Comparison of ENCODE assay signal across 17 cellular contexts in the genomic region with DNA sequence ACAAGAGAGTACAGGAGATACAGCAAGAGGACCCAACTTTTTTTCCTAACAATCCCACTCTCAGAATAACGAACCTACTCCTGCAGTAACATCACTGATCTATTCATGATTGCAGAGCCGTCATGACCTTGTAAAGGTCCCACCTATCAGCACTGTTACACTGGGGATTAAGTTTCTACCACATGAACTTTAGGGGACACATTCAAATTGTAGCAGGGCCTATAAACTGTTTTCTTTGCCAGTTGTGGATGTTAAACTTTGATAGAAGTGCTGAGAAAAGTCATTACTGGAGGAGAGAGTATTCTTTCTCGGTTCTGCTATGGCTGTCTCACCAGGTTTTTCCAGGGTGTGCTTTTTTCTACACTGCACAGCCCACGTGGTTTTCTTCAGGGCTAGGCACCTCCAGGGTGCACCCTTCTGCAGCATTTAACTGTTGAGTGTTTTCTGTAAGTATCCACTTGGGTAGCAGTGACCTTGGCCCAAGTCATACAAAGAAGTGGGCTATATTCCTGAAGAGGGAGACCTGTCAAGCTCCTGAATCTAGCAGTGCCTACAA.
DNase-seq lines count a peak whose midpoint lies in the region; ATAC-seq and TF ChIP-seq lines count a peak whose summit lies in the region.
"Had no signal": no experiment of that assay in that cellular context is flagged by ENCODE, and none has a peak within 500 bp of the region (broad histone marks: within the 10 kb centered on the region; RNA-seq: fewer than 3 reads in every experiment).

No MANE protein-coding gene starts in this region.

- H3K4me1 Mint-ChIP-seq in activated T-cell treated with anti-CD3 and anti-CD28 coated beads, Interleukin-2, amount 50 U/mL, for 4 hours (ENCODE audit: low read depth) = peaks cover 40% of the 10 kb centered on the region
- peaks cover 5% of the 10 kb centered on the region for H3K4me1 Mint-ChIP-seq in endodermal cell
- H3K4me1 Mint-ChIP-seq: IgD-negative memory B cell had no signal

- H3K9me3 ChIP-seq in endodermal cell (ENCODE audit: control insufficient read depth, low read length) = no peaks in the 10 kb centered on the region

- no peak overlapping the region for H3K9ac ChIP-seq in endodermal cell (ENCODE audit: extremely low read depth, low read length, poor library complexity, severe bottlenecking)
- H3K9ac ChIP-seq: parathyroid adenoma had no signal

- H3K27me3 ChIP-seq in endodermal cell (ENCODE audit: control insufficient read depth, insufficient read depth, low read length, poor library complexity, severe bottlenecking) = no peaks in the 10 kb centered on the region
- H3K27me3 ChIP-seq: heart right ventricle, tibial nerve had no signal

- no peaks in the 10 kb centered on the region for H3K36me3 Mint-ChIP-seq in activated T-cell treated with anti-CD3 and anti-CD28 coated beads, Interleukin-2, amount 50 U/mL, for 4 hours (ENCODE audit: insufficient read depth)
- no peaks in the 10 kb centered on the region for H3K36me3 Mint-ChIP-seq in endodermal cell (ENCODE audit: low read depth)

- no peaks in the 10 kb centered on the region for H3K4me1 ChIP-seq in endodermal cell (ENCODE audit: control insufficient read depth, insufficient read depth, low read length)
- H3K4me1 ChIP-seq: heart right ventricle, parathyroid adenoma, tibial nerve had no signal

- DNase-seq in activated T-cell treated with anti-CD3 and anti-CD28 coated beads, Interleukin-2, amount 50 U/mL, for 4 hours = no peak
- DNase-seq in activated T-cell treated with anti-CD3 and anti-CD28 coated beads for 4 hours (no peak), endodermal cell (no peak), left colon (no peak), NCI-H69 (lab: John Stamatoyannopoulos, UW) (no peak)
- no peak for DNase-seq in effector CD4-positive, alpha-beta T cell
- DNase-seq: anterior cingulate cortex; effector memory CD4-positive, alpha-beta T cell; EL; heart right ventricle; mammary epithelial cell; NCI-H2107 had no signal

- intact Hi-C loops in left colon (cut with DNase I, micrococcal nuclease) = no loop called here

- 88 to 89% methylated on average over 3 to 4 of the region's 4 CpGs for WGBS in endodermal cell (ENCODE audit: insufficient coverage in 1 of 2, insufficient read length in 1 of 2), 2 experiments

- H3K27ac ChIP-seq in endodermal cell (ENCODE audit: low read depth, low read length) = no peak overlapping the region
- H3K27ac ChIP-seq: heart right ventricle, parathyroid adenoma, tibial nerve had no signal

- peak; percentile 84 to 89 for ATAC-seq in activated T-cell treated with anti-CD3 and anti-CD28 coated beads, Interleukin-2, amount 50 U/mL, for 4 hours
- ATAC-seq in GM21367 (IDR thresholded peaks at IDR 0.05; ENCODE audit: unreplicated experiment) = peak; percentile 88
- ATAC-seq in HG03066 (IDR thresholded peaks at IDR 0.05; ENCODE audit: low read depth, unreplicated experiment) = peak; percentile 94
- no peak for ATAC-seq in left colon
- ATAC-seq: heart right ventricle had no signal

- H3K4me3 ChIP-seq in endodermal cell (ENCODE audit: low read length) = no peak overlapping the region
- H3K4me3 ChIP-seq: heart right ventricle, tibial nerve had no signal

- no peaks in the 10 kb centered on the region for H3K36me3 ChIP-seq in endodermal cell (ENCODE audit: control insufficient read depth, insufficient read depth, low read length)
- H3K36me3 ChIP-seq: heart right ventricle, tibial nerve had no signal

- H3K27ac Mint-ChIP-seq in endodermal cell = peak overlapping the region; percentile 10
- H3K27ac Mint-ChIP-seq: IgD-negative memory B cell had no signal

- no peaks in the 10 kb centered on the region for H3K27me3 Mint-ChIP-seq in activated T-cell treated with anti-CD3 and anti-CD28 coated beads, Interleukin-2, amount 50 U/mL, for 4 hours (ENCODE audit: low read depth)
- no peaks in the 10 kb centered on the region for H3K27me3 Mint-ChIP-seq in endodermal cell (ENCODE audit: insufficient read depth)
- H3K27me3 Mint-ChIP-seq: IgD-negative memory B cell had no signal

- no peak for TF ChIP-seq CTCF in endodermal cell (conservative IDR thresholded peaks at IDR 0.05)

- H3K9me3 Mint-ChIP-seq in activated T-cell treated with anti-CD3 and anti-CD28 coated beads, Interleukin-2, amount 50 U/mL, for 4 hours = no peaks in the 10 kb centered on the region
- peaks cover 5% of the 10 kb centered on the region for H3K9me3 Mint-ChIP-seq in endodermal cell

- no peak overlapping the region for H3K4me3 Mint-ChIP-seq in activated T-cell treated with anti-CD3 and anti-CD28 coated beads, Interleukin-2, amount 50 U/mL, for 4 hours
- no peak overlapping the region for H3K4me3 Mint-ChIP-seq in endodermal cell
- H3K4me3 Mint-ChIP-seq: IgD-negative memory B cell had no signal
